Comparison of ENCODE assay signal across 1 cellular context in the genomic region with DNA sequence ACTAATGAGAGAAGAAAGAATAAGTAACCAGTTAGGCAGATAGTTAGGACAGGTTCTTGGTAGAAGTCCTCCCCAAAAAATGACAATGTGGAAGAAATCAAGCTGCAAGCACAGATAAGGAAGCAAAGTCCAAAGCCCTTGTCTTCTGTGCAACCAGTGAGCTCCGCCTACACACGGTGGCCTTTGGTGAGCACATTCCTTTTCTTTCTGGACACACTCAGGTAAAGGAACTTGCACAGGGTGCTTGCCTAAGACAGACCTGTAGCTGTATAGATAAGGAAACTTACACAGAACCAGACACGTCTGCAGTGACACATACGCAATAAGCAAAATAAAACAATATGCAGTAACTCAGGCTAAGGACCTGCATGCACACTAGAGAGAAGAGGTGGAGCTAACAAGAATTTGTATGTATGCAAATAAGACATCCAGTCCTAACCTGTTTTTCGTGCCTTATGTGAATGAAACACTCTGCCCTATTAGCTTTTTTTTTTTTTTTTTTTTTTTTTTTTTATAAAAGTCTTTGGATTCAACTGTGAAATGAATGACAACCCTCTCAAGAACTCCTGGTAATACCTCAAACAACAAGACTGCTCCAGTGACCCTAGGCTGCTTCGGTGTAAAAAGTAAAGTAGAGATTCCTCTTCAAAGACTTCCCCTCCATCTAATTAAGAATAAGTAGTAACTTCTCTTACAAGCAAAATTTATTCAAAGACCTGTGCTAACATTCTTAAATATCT.
TF ChIP-seq lines count a peak whose summit lies in the region.

No MANE protein-coding gene starts in this region.

TF ChIP-seq in HepG2, 621 proteins besides CTCF, POLR2A, EP300 and RAD21 (continued from another document and continues in another):
- TF ChIP-seq, protein P1, sequence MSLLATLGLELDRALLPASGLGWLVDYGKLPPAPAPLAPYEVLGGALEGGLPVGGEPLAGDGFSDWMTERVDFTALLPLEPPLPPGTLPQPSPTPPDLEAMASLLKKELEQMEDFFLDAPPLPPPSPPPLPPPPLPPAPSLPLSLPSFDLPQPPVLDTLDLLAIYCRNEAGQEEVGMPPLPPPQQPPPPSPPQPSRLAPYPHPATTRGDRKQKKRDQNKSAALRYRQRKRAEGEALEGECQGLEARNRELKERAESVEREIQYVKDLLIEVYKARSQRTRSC (CRISPR knock-in tag; IDR thresholded peaks at IDR 0.05; ENCODE audit: low read depth), result no peak
- no peak for TF ChIP-seq TRAFD1 (CRISPR knock-in tag; IDR thresholded peaks at IDR 0.05; ENCODE audit: borderline replicate concordance)
- no peak for TF ChIP-seq ZNF326 (CRISPR knock-in tag; IDR thresholded peaks at IDR 0.05; ENCODE audit: borderline replicate concordance)
- TF ChIP-seq ATF7-NPFF (CRISPR knock-in tag; IDR thresholded peaks at IDR 0.05; ENCODE audit: low read depth), result no peak
- peak; percentile 74; the same call in 1 of the 2 replicates for TF ChIP-seq SOX5 (CRISPR knock-in tag; IDR thresholded peaks at IDR 0.05; ENCODE audit: borderline replicate concordance)
- TF ChIP-seq NR3C1 (CRISPR knock-in tag; IDR thresholded peaks at IDR 0.05), result no peak
- TF ChIP-seq, protein P2, sequence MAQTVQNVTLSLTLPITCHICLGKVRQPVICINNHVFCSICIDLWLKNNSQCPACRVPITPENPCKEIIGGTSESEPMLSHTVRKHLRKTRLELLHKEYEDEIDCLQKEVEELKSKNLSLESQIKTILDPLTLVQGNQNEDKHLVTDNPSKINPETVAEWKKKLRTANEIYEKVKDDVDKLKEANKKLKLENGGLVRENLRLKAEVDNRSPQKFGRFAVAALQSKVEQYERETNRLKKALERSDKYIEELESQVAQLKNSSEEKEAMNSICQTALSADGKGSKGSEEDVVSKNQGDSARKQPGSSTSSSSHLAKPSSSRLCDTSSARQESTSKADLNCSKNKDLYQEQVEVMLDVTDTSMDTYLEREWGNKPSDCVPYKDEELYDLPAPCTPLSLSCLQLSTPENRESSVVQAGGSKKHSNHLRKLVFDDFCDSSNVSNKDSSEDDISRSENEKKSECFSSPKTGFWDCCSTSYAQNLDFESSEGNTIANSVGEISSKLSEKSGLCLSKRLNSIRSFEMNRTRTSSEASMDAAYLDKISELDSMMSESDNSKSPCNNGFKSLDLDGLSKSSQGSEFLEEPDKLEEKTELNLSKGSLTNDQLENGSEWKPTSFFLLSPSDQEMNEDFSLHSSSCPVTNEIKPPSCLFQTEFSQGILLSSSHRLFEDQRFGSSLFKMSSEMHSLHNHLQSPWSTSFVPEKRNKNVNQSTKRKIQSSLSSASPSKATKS (CRISPR knock-in tag; IDR thresholded peaks at IDR 0.05), result no peak
- no peak for TF ChIP-seq ZNF720 (CRISPR knock-in tag; IDR thresholded peaks at IDR 0.05)
- TF ChIP-seq ZNF138 (CRISPR knock-in tag; IDR thresholded peaks at IDR 0.05; ENCODE audit: low read depth), result no peak
- TF ChIP-seq ZFAT (CRISPR knock-in tag; conservative IDR thresholded peaks at IDR 0.05), result no peak
- TF ChIP-seq STAG1 (CRISPR knock-in tag; IDR thresholded peaks at IDR 0.05), result peak; percentile 25; the same call in 1 of the 2 replicates
- TF ChIP-seq SRF (IDR thresholded peaks at IDR 0.05; ENCODE audit: low read depth, low read length), result no peak
- TF ChIP-seq, protein P3, sequence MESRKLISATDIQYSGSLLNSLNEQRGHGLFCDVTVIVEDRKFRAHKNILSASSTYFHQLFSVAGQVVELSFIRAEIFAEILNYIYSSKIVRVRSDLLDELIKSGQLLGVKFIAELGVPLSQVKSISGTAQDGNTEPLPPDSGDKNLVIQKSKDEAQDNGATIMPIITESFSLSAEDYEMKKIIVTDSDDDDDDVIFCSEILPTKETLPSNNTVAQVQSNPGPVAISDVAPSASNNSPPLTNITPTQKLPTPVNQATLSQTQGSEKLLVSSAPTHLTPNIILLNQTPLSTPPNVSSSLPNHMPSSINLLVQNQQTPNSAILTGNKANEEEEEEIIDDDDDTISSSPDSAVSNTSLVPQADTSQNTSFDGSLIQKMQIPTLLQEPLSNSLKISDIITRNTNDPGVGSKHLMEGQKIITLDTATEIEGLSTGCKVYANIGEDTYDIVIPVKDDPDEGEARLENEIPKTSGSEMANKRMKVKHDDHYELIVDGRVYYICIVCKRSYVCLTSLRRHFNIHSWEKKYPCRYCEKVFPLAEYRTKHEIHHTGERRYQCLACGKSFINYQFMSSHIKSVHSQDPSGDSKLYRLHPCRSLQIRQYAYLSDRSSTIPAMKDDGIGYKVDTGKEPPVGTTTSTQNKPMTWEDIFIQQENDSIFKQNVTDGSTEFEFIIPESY (CRISPR knock-in tag; IDR thresholded peaks at IDR 0.05), result 0 out of 2 replicates have a peak, but pooled peaks have one; percentile 35
- peak; percentile 50 for TF ChIP-seq ASH2L (IDR thresholded peaks at IDR 0.05; ENCODE audit: insufficient read length, low read depth, low read length)
- TF ChIP-seq RNF2 (conservative IDR thresholded peaks at IDR 0.05; ENCODE audit: low read depth), result no peak
- TF ChIP-seq ZNF337 (CRISPR knock-in tag; IDR thresholded peaks at IDR 0.05; ENCODE audit: borderline replicate concordance, low read depth), result no peak
- no peak for TF ChIP-seq HMG20B (CRISPR knock-in tag; conservative IDR thresholded peaks at IDR 0.05)
- no peak for TF ChIP-seq ZNF709 (CRISPR knock-in tag; IDR thresholded peaks at IDR 0.05)
- no peak for TF ChIP-seq NR1H2 (CRISPR knock-in tag; IDR thresholded peaks at IDR 0.05; ENCODE audit: borderline replicate concordance, low read depth)
- TF ChIP-seq ZNF136 (CRISPR knock-in tag; IDR thresholded peaks at IDR 0.05; ENCODE audit: low read depth), result no peak
- no peak for TF ChIP-seq ZNF350 (CRISPR knock-in tag; IDR thresholded peaks at IDR 0.05; ENCODE audit: borderline replicate concordance, low read depth)
- no peak for TF ChIP-seq ZNF296 (CRISPR knock-in tag; conservative IDR thresholded peaks at IDR 0.05)
- no peak for TF ChIP-seq SP1 (IDR thresholded peaks at IDR 0.05)
- no peak for TF ChIP-seq SP1 (CRISPR knock-in tag; IDR thresholded peaks at IDR 0.05)
- TF ChIP-seq MLX (CRISPR knock-in tag; IDR thresholded peaks at IDR 0.05), result no peak
- TF ChIP-seq ZNF646 (CRISPR knock-in tag; IDR thresholded peaks at IDR 0.05), result no peak
- no peak for TF ChIP-seq ZNF724P (CRISPR knock-in tag; IDR thresholded peaks at IDR 0.05; ENCODE audit: borderline replicate concordance)
- TF ChIP-seq SRY (CRISPR knock-in tag; IDR thresholded peaks at IDR 0.05), result no peak
- no peak for TF ChIP-seq ZNF280B (CRISPR knock-in tag; IDR thresholded peaks at IDR 0.05; ENCODE audit: borderline replicate concordance)
- no peak for TF ChIP-seq SMAD1 (CRISPR knock-in tag; IDR thresholded peaks at IDR 0.05; ENCODE audit: borderline replicate concordance, low read depth)
- TF ChIP-seq ZFX (CRISPR knock-in tag; IDR thresholded peaks at IDR 0.05; ENCODE audit: low read depth), result 0 out of 2 replicates have a peak, but pooled peaks have one; percentile 25
- TF ChIP-seq, protein P4, sequence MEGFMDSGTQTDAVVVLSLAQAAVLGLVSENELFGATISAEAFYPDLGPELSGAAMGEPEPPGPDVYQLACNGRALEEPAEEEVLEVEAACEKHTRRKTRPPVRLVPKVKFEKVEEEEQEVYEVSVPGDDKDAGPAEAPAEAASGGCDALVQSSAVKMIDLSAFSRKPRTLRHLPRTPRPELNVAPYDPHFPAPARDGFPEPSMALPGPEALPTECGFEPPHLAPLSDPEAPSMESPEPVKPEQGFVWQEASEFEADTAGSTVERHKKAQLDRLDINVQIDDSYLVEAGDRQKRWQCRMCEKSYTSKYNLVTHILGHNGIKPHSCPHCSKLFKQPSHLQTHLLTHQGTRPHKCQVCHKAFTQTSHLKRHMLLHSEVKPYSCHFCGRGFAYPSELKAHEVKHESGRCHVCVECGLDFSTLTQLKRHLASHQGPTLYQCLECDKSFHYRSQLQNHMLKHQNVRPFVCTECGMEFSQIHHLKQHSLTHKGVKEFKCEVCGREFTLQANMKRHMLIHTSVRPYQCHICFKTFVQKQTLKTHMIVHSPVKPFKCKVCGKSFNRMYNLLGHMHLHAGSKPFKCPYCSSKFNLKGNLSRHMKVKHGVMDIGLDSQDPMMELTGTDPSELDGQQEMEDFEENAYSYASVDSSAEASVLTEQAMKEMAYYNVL (CRISPR knock-in tag; IDR thresholded peaks at IDR 0.05; ENCODE audit: borderline replicate concordance), result peak; percentile 60; the same call in 1 of the 2 replicates
- TF ChIP-seq, protein P5, sequence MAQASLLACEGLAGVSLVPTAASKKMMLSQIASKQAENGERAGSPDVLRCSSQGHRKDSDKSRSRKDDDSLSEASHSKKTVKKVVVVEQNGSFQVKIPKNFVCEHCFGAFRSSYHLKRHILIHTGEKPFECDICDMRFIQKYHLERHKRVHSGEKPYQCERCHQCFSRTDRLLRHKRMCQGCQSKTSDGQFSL (CRISPR knock-in tag; IDR thresholded peaks at IDR 0.05), result no peak
- TF ChIP-seq HNRNPL (IDR thresholded peaks at IDR 0.05; ENCODE audit: low read depth, low read length), result no peak
- no peak for TF ChIP-seq ZNF431 (CRISPR knock-in tag; IDR thresholded peaks at IDR 0.05; ENCODE audit: borderline replicate concordance, low read depth)
- TF ChIP-seq ZNF747 (CRISPR knock-in tag; IDR thresholded peaks at IDR 0.05; ENCODE audit: borderline replicate concordance), result no peak
- TF ChIP-seq ZFY (CRISPR knock-in tag; IDR thresholded peaks at IDR 0.05), result no peak
